ENCODE assay signal across 7 cellular contexts in genomic region chr3:105762214-105762613, GRCh38.
DNase-seq lines count a peak whose midpoint lies in the region; ATAC-seq lines count a peak whose summit lies in the region.
"Not testable (repeated sequence)": the region's sequence is repeated elsewhere in the genome, so short reads cannot be mapped to it uniquely, and the experiment has no call there.

No MANE protein-coding gene starts in this region.

- not testable (repeated sequence) for H3K27me3 Mint-ChIP-seq in T-cell; activated CD4-positive, alpha-beta T cell treated with anti-CD3 and anti-CD28 coated beads, Interleukin-2, amount 10 ng/mL, durations not matched to agents 7 days and 5 days; activated T-helper 1 cell treated with anti-CD3 and anti-CD28 coated beads, Interleukin-12 subunit alpha, Interleukin-12 subunit beta, Interleukin-2, Interleukin-4 antibody, amounts not matched to agents 30 ng/mL and 10 ng/mL and 1 ng/mL, durations not matched to agents 14 hours and 24 hours and 36 hours (ENCODE audit: insufficient read depth); activated naive CD8-positive, alpha-beta T cell treated with anti-CD3 and anti-CD28 coated beads, Interleukin-2, amount 50 U/mL, for 24 hours; immature natural killer cell (ENCODE audit: low read depth in 3 of 3)

- peaks cover 57 to 76% (median 57%) of the 10 kb centered on the region in 3 donors for H3K4me1 Mint-ChIP-seq in T-cell
- H3K4me1 Mint-ChIP-seq in activated CD4-positive, alpha-beta T cell treated with anti-CD3 and anti-CD28 coated beads, Interleukin-2, amount 10 ng/mL, durations not matched to agents 7 days and 5 days: peaks cover 70% of the 10 kb centered on the region
- H3K4me1 Mint-ChIP-seq in activated T-helper 1 cell treated with anti-CD3 and anti-CD28 coated beads, Interleukin-12 subunit alpha, Interleukin-12 subunit beta, Interleukin-2, Interleukin-4 antibody, amounts not matched to agents 30 ng/mL and 10 ng/mL and 1 ng/mL, durations not matched to agents 14 hours and 24 hours and 36 hours (ENCODE audit: low read depth): peaks cover 79% of the 10 kb centered on the region
- H3K4me1 Mint-ChIP-seq in activated naive CD8-positive, alpha-beta T cell treated with anti-CD3 and anti-CD28 coated beads, Interleukin-2, amount 50 U/mL, for 24 hours: peaks cover 82% of the 10 kb centered on the region
- H3K4me1 Mint-ChIP-seq in immature natural killer cell: peaks cover 91 to 97% of the 10 kb centered on the region in 2 donors
- peaks cover 58% of the 10 kb centered on the region for H3K4me1 Mint-ChIP-seq in stimulated activated effector memory CD8-positive, alpha-beta T cell treated with anti-CD3 and anti-CD28 coated beads, Interleukin-12 subunit alpha, Interleukin-12 subunit beta, amount 100 ng/mL, for 72 hours

- H3K36me3 Mint-ChIP-seq in T-cell (peaks cover 56% of the 10 kb centered on the region), immature natural killer cell (peaks cover 34 to 45% (median 39%) of the 10 kb centered on the region in 3 donors)
- peaks cover 91% of the 10 kb centered on the region for H3K36me3 Mint-ChIP-seq in activated CD4-positive, alpha-beta T cell treated with anti-CD3 and anti-CD28 coated beads, Interleukin-2, amount 10 ng/mL, durations not matched to agents 7 days and 5 days (ENCODE audit: low read depth)
- peaks cover 71% of the 10 kb centered on the region for H3K36me3 Mint-ChIP-seq in activated T-helper 1 cell treated with anti-CD3 and anti-CD28 coated beads, Interleukin-12 subunit alpha, Interleukin-12 subunit beta, Interleukin-2, Interleukin-4 antibody, amounts not matched to agents 30 ng/mL and 10 ng/mL and 1 ng/mL, durations not matched to agents 14 hours and 24 hours and 36 hours (ENCODE audit: low read depth)
- peaks cover 89% of the 10 kb centered on the region for H3K36me3 Mint-ChIP-seq in activated naive CD8-positive, alpha-beta T cell treated with anti-CD3 and anti-CD28 coated beads, Interleukin-2, amount 50 U/mL, for 24 hours (ENCODE audit: low read depth)
- peaks cover 97% of the 10 kb centered on the region for H3K36me3 Mint-ChIP-seq in stimulated activated effector memory CD8-positive, alpha-beta T cell treated with anti-CD3 and anti-CD28 coated beads, Interleukin-12 subunit alpha, Interleukin-12 subunit beta, amount 100 ng/mL, for 72 hours

- not testable (repeated sequence) for H3K4me3 Mint-ChIP-seq in T-cell; activated CD4-positive, alpha-beta T cell treated with anti-CD3 and anti-CD28 coated beads, Interleukin-2, amount 10 ng/mL, durations not matched to agents 7 days and 5 days; activated T-helper 1 cell treated with anti-CD3 and anti-CD28 coated beads, Interleukin-12 subunit alpha, Interleukin-12 subunit beta, Interleukin-2, Interleukin-4 antibody, amounts not matched to agents 30 ng/mL and 10 ng/mL and 1 ng/mL, durations not matched to agents 14 hours and 24 hours and 36 hours; activated naive CD8-positive, alpha-beta T cell treated with anti-CD3 and anti-CD28 coated beads, Interleukin-2, amount 50 U/mL, for 24 hours; stimulated activated effector memory CD8-positive, alpha-beta T cell treated with anti-CD3 and anti-CD28 coated beads, Interleukin-12 subunit alpha, Interleukin-12 subunit beta, amount 100 ng/mL, for 72 hours
- H3K4me3 Mint-ChIP-seq in immature natural killer cell: peak overlapping the region in 1 of 5 donors; percentile 11

- not testable (repeated sequence) for H3K9ac ChIP-seq in BLaER1

- peak overlapping the region; percentile 39 for H3K4me3 ChIP-seq in BLaER1

- not testable (repeated sequence) for DNase-seq in T-cell; activated CD4-positive, alpha-beta T cell treated with anti-CD3 and anti-CD28 coated beads, Interleukin-2, amount 10 ng/mL, durations not matched to agents 7 days and 5 days; activated T-helper 1 cell treated with anti-CD3 and anti-CD28 coated beads, Interleukin-12 subunit alpha, Interleukin-12 subunit beta, Interleukin-2, Interleukin-4 antibody, amounts not matched to agents 30 ng/mL and 10 ng/mL and 1 ng/mL, durations not matched to agents 14 hours and 24 hours and 36 hours (ENCODE audit: low spot score); activated naive CD8-positive, alpha-beta T cell treated with anti-CD3 and anti-CD28 coated beads, Interleukin-2, amount 50 U/mL, for 24 hours; immature natural killer cell; stimulated activated effector memory CD8-positive, alpha-beta T cell treated with anti-CD3 and anti-CD28 coated beads, Interleukin-12 subunit alpha, Interleukin-12 subunit beta, amount 100 ng/mL, for 72 hours (ENCODE audit: low spot score in 2 of 2)

- H3K36me3 ChIP-seq in BLaER1: peaks cover 52% of the 10 kb centered on the region

- intact Hi-C loops in activated T-helper 1 cell treated with anti-CD3 and anti-CD28 coated beads, Interleukin-12 subunit alpha, Interleukin-12 subunit beta, Interleukin-2, Interleukin-4 antibody, amounts not matched to agents 30 ng/mL and 10 ng/mL and 1 ng/mL, durations not matched to agents 14 hours and 24 hours and 36 hours (cut with micrococcal nuclease): not testable (repeated sequence)

- H3K27ac Mint-ChIP-seq in T-cell (peak overlapping the region; percentile 14 to 78), immature natural killer cell (peak overlapping the region; percentile 70 to 88 (median 84))
- peak overlapping the region; percentile 50 for H3K27ac Mint-ChIP-seq in activated CD4-positive, alpha-beta T cell treated with anti-CD3 and anti-CD28 coated beads, Interleukin-2, amount 10 ng/mL, durations not matched to agents 7 days and 5 days
- H3K27ac Mint-ChIP-seq in activated T-helper 1 cell treated with anti-CD3 and anti-CD28 coated beads, Interleukin-12 subunit alpha, Interleukin-12 subunit beta, Interleukin-2, Interleukin-4 antibody, amounts not matched to agents 30 ng/mL and 10 ng/mL and 1 ng/mL, durations not matched to agents 14 hours and 24 hours and 36 hours: peak overlapping the region; percentile 6
- H3K27ac Mint-ChIP-seq in activated naive CD8-positive, alpha-beta T cell treated with anti-CD3 and anti-CD28 coated beads, Interleukin-2, amount 50 U/mL, for 24 hours: peak overlapping the region; percentile 75
- H3K27ac Mint-ChIP-seq in stimulated activated effector memory CD8-positive, alpha-beta T cell treated with anti-CD3 and anti-CD28 coated beads, Interleukin-12 subunit alpha, Interleukin-12 subunit beta, amount 100 ng/mL, for 72 hours: peak overlapping the region; percentile 57

- peaks cover 37% of the 10 kb centered on the region for H3K4me1 ChIP-seq in BLaER1

- POLR2A ChIA-PET in T-cell (lab: Charles Lee): interaction anchor here (0.7 to 0.9 kb wide), 2 partner anchors 11 to 105 kb away, joined by 3 read pairs; no protein-coding TSS in a partner anchor
- POLR2A ChIA-PET in activated CD4-positive, alpha-beta T cell treated with anti-CD3 and anti-CD28 coated beads, Interleukin-2, amount 10 ng/mL, durations not matched to agents 7 days and 5 days (lab: Charles Lee): not testable (repeated sequence)

- not testable (repeated sequence) for H3K4me2 ChIP-seq in BLaER1

- CTCF ChIA-PET in T-cell (lab: Charles Lee); activated CD4-positive, alpha-beta T cell treated with anti-CD3 and anti-CD28 coated beads, Interleukin-2, amount 10 ng/mL, durations not matched to agents 7 days and 5 days (lab: Charles Lee): not testable (repeated sequence)

- H4K20me1 ChIP-seq in BLaER1: not testable (repeated sequence)

- ATAC-seq in T-cell (replicated peaks in 1 of 4); activated naive CD8-positive, alpha-beta T cell treated with anti-CD3 and anti-CD28 coated beads, Interleukin-2, amount 50 U/mL, for 24 hours; stimulated activated effector memory CD8-positive, alpha-beta T cell treated with anti-CD3 and anti-CD28 coated beads, Interleukin-12 subunit alpha, Interleukin-12 subunit beta, amount 100 ng/mL, for 72 hours: not testable (repeated sequence)

- not testable (repeated sequence) for H3K27ac ChIP-seq in BLaER1

- H3K9me3 Mint-ChIP-seq in T-cell (peaks cover 14 to 21% (median 19%) of the 10 kb centered on the region in 3 donors), immature natural killer cell (peaks cover 2 to 18% (median 11%) of the 10 kb centered on the region in 6 donors)
- H3K9me3 Mint-ChIP-seq in activated CD4-positive, alpha-beta T cell treated with anti-CD3 and anti-CD28 coated beads, Interleukin-2, amount 10 ng/mL, durations not matched to agents 7 days and 5 days: peaks cover 47% of the 10 kb centered on the region
- peaks cover 29% of the 10 kb centered on the region for H3K9me3 Mint-ChIP-seq in activated T-helper 1 cell treated with anti-CD3 and anti-CD28 coated beads, Interleukin-12 subunit alpha, Interleukin-12 subunit beta, Interleukin-2, Interleukin-4 antibody, amounts not matched to agents 30 ng/mL and 10 ng/mL and 1 ng/mL, durations not matched to agents 14 hours and 24 hours and 36 hours
- peaks cover 34% of the 10 kb centered on the region for H3K9me3 Mint-ChIP-seq in activated naive CD8-positive, alpha-beta T cell treated with anti-CD3 and anti-CD28 coated beads, Interleukin-2, amount 50 U/mL, for 24 hours
- H3K9me3 Mint-ChIP-seq in stimulated activated effector memory CD8-positive, alpha-beta T cell treated with anti-CD3 and anti-CD28 coated beads, Interleukin-12 subunit alpha, Interleukin-12 subunit beta, amount 100 ng/mL, for 72 hours: not testable (repeated sequence)

- H3K9me3 ChIP-seq in BLaER1: peaks cover 50% of the 10 kb centered on the region

- H3K27me3 ChIP-seq in BLaER1: not testable (repeated sequence)

Comparison
In these comparisons a context has a peak if more than half of its experiments do, and no peak if none do; other contexts are left out.
1. H3K27ac Mint-ChIP-seq: peak in every context shown above with its lines; median percentile 84 in immature natural killer cell; 75 in activated naive CD8-positive, alpha-beta T cell treated with anti-CD3 and anti-CD28 coated beads, Interleukin-2, amount 50 U/mL, for 24 hours; 57 in stimulated activated effector memory CD8-positive, alpha-beta T cell treated with anti-CD3 and anti-CD28 coated beads, Interleukin-12 subunit alpha, Interleukin-12 subunit beta, amount 100 ng/mL, for 72 hours; 50 in activated CD4-positive, alpha-beta T cell treated with anti-CD3 and anti-CD28 coated beads, Interleukin-2, amount 10 ng/mL, durations not matched to agents 7 days and 5 days; 46 in T-cell; 6 in activated T-helper 1 cell treated with anti-CD3 and anti-CD28 coated beads, Interleukin-12 subunit alpha, Interleukin-12 subunit beta, Interleukin-2, Interleukin-4 antibody, amounts not matched to agents 30 ng/mL and 10 ng/mL and 1 ng/mL, durations not matched to agents 14 hours and 24 hours and 36 hours.